ENCODE assay signal across 8 cellular contexts in the genomic region with DNA sequence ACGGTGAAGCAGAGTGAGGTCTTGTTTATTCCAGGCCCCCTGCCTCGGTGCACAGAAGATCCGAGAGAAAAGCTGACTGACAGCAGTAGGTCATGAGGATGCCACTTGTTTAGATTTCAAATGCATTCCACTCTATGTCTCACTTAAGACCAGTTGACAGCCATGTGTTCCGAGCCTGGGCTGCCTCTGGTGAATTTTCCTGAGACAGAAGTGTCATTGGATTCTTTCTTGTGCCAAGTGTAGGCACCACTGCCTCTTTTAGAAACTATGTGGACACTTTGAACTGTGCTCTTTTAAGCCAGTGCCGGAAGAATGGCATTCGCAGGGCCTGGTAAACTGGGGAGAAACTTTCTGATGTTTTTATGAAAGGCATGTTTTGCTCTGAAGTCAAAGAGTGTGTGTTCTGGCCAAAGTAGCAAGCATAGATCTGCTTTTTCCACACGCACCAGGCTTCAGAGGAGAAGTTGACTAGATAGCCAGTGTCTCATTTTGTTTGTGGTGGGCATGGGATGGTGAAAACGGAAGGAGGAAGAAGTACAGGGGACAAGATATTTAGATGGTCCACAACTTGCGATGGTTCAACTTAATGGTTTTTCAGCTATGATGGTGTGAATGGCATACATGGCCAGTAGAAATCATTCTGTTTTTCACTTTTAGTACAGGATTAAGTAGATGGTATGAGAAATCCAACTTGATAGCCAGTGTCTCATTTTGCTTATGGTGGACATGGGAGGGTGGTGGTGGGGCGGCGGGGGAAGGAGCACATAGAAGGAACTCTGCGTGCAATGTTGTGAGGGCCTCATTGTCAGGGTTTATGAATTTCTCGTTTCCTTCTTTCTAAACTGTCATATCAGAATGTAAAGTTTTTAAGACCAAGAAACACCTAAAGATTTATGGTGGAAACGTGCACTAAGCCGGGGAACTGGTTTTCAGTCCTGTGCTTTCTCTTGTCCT. TPM values are rescaled to one million over a fixed set of nuclear protein-coding genes. Genes with fewer than 3 reads are reported as not detected.
DNase-seq lines count a peak whose midpoint lies in the region; ATAC-seq and TF ChIP-seq lines count a peak whose summit lies in the region.

No MANE protein-coding gene starts in this region.

- H3K27ac ChIP-seq in caudate nucleus (ENCODE audit: low read depth, low read length): peak overlapping the region; percentile 86
- H3K27ac ChIP-seq in sigmoid colon: peak overlapping the region; percentile 59 to 90 (median 82)

- no peak for TF ChIP-seq CTCF in sigmoid colon (IDR thresholded peaks at IDR 0.05)

- no peaks in the 10 kb centered on the region for H3K27me3 ChIP-seq in sigmoid colon

- no peak for DNase-seq in caudate nucleus (lab: John Stamatoyannopoulos, UW)
- no peak for DNase-seq in sigmoid colon
- DNase-seq in anterior cingulate cortex (lab: John Stamatoyannopoulos, UW): no peak
- no peak for DNase-seq in DMS153 (lab: John Stamatoyannopoulos, UW)
- DNase-seq in SHP77 treated with DMSO at 0.1 percent for 48 hours (lab: John Stamatoyannopoulos, UW): no peak
- no peak for DNase-seq in activated T-cell treated with anti-CD3 and anti-CD28 coated beads, Interleukin-2, amount 50 U/mL, for 48 hours

- H3K4me3 ChIP-seq in sigmoid colon: no peak overlapping the region

- 66 to 85% methylated on average over 15 of the region's 15 CpGs for WGBS in sigmoid colon, 2 donors

- no peaks in the 10 kb centered on the region for H3K9me3 ChIP-seq in sigmoid colon

- no peak for TF ChIP-seq EP300 in sigmoid colon (IDR thresholded peaks at IDR 0.05)

- no peak for TF ChIP-seq POLR2A in sigmoid colon (IDR thresholded peaks at IDR 0.05)

- intact Hi-C loops in sigmoid colon (cut with DNase I): no loop called here

- H3K4me1 ChIP-seq in sigmoid colon: peaks cover 0 to 100% (median 91%) of the 10 kb centered on the region in 4 donors

- H3K36me3 ChIP-seq in sigmoid colon: peaks cover 6 to 19% (median 11%) of the 10 kb centered on the region in 4 donors

- peak; percentile 32 for ATAC-seq in GM19328 (IDR thresholded peaks at IDR 0.05; ENCODE audit: unreplicated experiment)
- peak; percentile 21 for ATAC-seq in HG03095 (IDR thresholded peaks at IDR 0.05; ENCODE audit: unreplicated experiment)

RNA-seq across cellular contexts. Expression of a gene that starts 41.5 kb away (rescaled TPM):
- total RNA-seq in sigmoid colon: not detected
- polyA plus RNA-seq in sigmoid colon: 1 to 10 TPM in 1 of 3 donors, under 1 TPM in 1, not detected in 1; 0.92 to 3.0 TPM

RNA-seq across cellular contexts. Expression of a gene that starts 52.0 kb away (rescaled TPM):
- total RNA-seq in sigmoid colon: 100 to 1,000 TPM in 2 of 4 donors, 10 to 100 TPM in 2; 83.8 to 148 (median 115) TPM
- polyA plus RNA-seq in sigmoid colon: 10 to 100 TPM; 22.9 to 39.3 (median 25.8) TPM

RNA-seq across cellular contexts. Expression of a gene that starts 58.3 kb away (rescaled TPM):
- 10 to 100 TPM; 27.0 to 52.1 (median 38.2) TPM for total RNA-seq in sigmoid colon
- polyA plus RNA-seq in sigmoid colon: 10 to 100 TPM; 27.4 to 46.0 (median 31.8) TPM
